ENCODE assay signal across 8 cellular contexts in the genomic region with DNA sequence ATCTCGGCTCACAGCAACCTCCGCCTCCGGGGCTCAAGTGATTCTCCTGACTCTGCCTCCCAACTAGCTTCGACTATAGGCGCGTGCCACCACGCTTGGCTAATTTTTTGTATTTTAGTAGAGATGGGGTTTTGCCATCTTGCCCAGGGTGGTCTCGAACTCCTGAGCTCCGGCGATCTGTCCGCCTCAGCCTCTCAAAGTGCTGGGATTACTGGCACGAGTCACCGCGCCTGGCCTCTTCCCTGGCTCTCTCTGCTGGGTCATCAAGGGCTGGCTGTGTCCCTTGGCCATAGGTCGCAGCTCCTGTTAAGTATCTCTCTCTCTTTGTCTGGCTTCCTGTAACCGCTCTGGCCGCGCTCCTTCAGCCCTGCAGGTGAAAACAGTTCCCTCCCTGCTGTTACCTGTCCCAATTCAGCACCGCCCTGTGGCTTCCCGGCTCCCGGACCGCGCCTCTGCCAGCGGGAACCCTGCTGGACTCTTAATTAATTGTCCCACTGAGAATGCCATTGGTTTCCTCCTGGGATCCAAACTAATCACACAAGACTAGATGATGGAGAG. TPM values are rescaled to one million over a fixed set of nuclear protein-coding genes. Genes with fewer than 3 reads are reported as not detected.
DNase-seq lines count a peak whose midpoint lies in the region; ATAC-seq and TF ChIP-seq lines count a peak whose summit lies in the region.

No MANE protein-coding gene starts in this region.

- H3K4me2 ChIP-seq in MM.1S (ENCODE audit: low read depth, low read length) = peak overlapping the region; percentile 96

- WGBS in aorta, 2 donors = 43 to 47% methylated on average over 24 of the region's 24 CpGs

- H3K27ac ChIP-seq in MM.1S (ENCODE audit: low read length) (no peak overlapping the region), aorta (ENCODE audit: low read depth in 1 of 2, low read length in 2 of 2) (peak overlapping the region; percentile 3 to 6)

- H3K4me3 ChIP-seq in MM.1S (ENCODE audit: low read length) (peak overlapping the region; percentile 91), aorta (ENCODE audit: low read length in 2 of 2) (peak overlapping the region in 1 of 2 donors; percentile 38)

- H3K27me3 Mint-ChIP-seq in chondrocyte (ENCODE audit: low read depth) = no peaks in the 10 kb centered on the region

- no peaks in the 10 kb centered on the region for H3K9me2 ChIP-seq in MM.1S (replicated peaks; ENCODE audit: insufficient read depth, low read length)

- peaks cover 5% of the 10 kb centered on the region for H3K36me3 Mint-ChIP-seq in chondrocyte (ENCODE audit: low read depth)

- H3K9me3 Mint-ChIP-seq in chondrocyte (ENCODE audit: low read depth) = no peaks in the 10 kb centered on the region

- no peak for TF ChIP-seq CTCF in MM.1S (IDR thresholded peaks at IDR 0.05; ENCODE audit: low read length)
- TF ChIP-seq CTCF in chondrocyte (IDR thresholded peaks at IDR 0.05) = no peak

- peak; percentile 69 for DNase-seq in COLO668 (lab: John Stamatoyannopoulos, UW; ENCODE audit: unreplicated experiment)
- DNase-seq in MM.1S = no peak
- no peak for DNase-seq in chondrocyte (ENCODE audit: low spot score)
- DNase-seq in mesenteric fat pad (ENCODE audit: low spot score) = peak; percentile 87
- DNase-seq in aorta = peak in 1 of 2 donors; percentile 79
- no peak for DNase-seq in NCI-H1694 (lab: John Stamatoyannopoulos, UW)
- DNase-seq in activated effector memory CD4-positive, alpha-beta T cell treated with anti-CD3 and anti-CD28 coated beads, Interleukin-2, amount 50 U/mL, for 16 hours = no peak

- no peaks in the 10 kb centered on the region for H3K9me3 ChIP-seq in MM.1S (replicated peaks; ENCODE audit: insufficient read depth, low read length)
- H3K9me3 ChIP-seq in aorta (ENCODE audit: control insufficient read depth, low read length) = no peaks in the 10 kb centered on the region

- H3K4me1 Mint-ChIP-seq in chondrocyte (ENCODE audit: low read depth) = peaks cover 23% of the 10 kb centered on the region

- H3F3A ChIP-seq in MM.1S (ENCODE audit: insufficient read depth, low read length) = peaks cover 1% of the 10 kb centered on the region; the same call in 1 of the 2 replicates

- intact Hi-C loops in aorta (cut with DNase I) = loop anchor here in 1 of 2 donors (5.0 kb wide), 1 partner anchor 191 kb away; no protein-coding TSS in a partner anchor

- H3K27me3 ChIP-seq in MM.1S (replicated peaks; ENCODE audit: insufficient read depth, low read length) = peaks cover 7% of the 10 kb centered on the region
- H3K27me3 ChIP-seq in aorta (ENCODE audit: control insufficient read depth in 1 of 2, insufficient read depth in 2 of 2, low read length in 1 of 2) = no peaks in the 10 kb centered on the region

- no peak for ATAC-seq in aorta (ENCODE audit: low FRiP score)
- no peak for ATAC-seq in HG02610 (IDR thresholded peaks at IDR 0.05; ENCODE audit: unreplicated experiment)

- H3K4me3 Mint-ChIP-seq in chondrocyte (ENCODE audit: unreplicated experiment) = peak overlapping the region; percentile 88

- no peaks in the 10 kb centered on the region for H4K20me1 ChIP-seq in MM.1S (ENCODE audit: insufficient read depth, low read length)

- H3K4me1 ChIP-seq in MM.1S (ENCODE audit: low read length) (peaks cover 8% of the 10 kb centered on the region), aorta (ENCODE audit: control insufficient read depth in 1 of 2, insufficient read depth in 2 of 2, low read length in 2 of 2) (no peaks in the 10 kb centered on the region)

- H3K36me3 ChIP-seq in MM.1S (replicated peaks; ENCODE audit: insufficient read depth, low read length) (no peaks in the 10 kb centered on the region), aorta (ENCODE audit: control insufficient read depth in 1 of 2, insufficient read depth in 2 of 2, low read length in 1 of 2) (no peaks in the 10 kb centered on the region)

- H3K9ac ChIP-seq in MM.1S (ENCODE audit: low read length) = peak overlapping the region; percentile 65; the same call in 1 of the 2 replicates

- H2AFZ ChIP-seq in MM.1S (ENCODE audit: low read length) = peak overlapping the region; percentile 99

- H3K79me2 ChIP-seq in MM.1S (ENCODE audit: low read length) = peaks cover 9% of the 10 kb centered on the region

- H3K27ac Mint-ChIP-seq in chondrocyte (ENCODE audit: unreplicated experiment) = peak overlapping the region; percentile 95

RNA-seq across cellular contexts. Expression of gene RGS12, which starts 1.3 kb away (rescaled TPM):
- total RNA-seq in chondrocyte (19.0 to 24.2 TPM (median 19.3 TPM) in 3 replicates), mesenteric fat pad (26.3 TPM), aorta (10 to 100 TPM; 23.9 to 40.4 TPM)
- polyA plus RNA-seq in aorta = 10 to 100 TPM; 10.3 to 28.2 TPM

RNA-seq across cellular contexts. Expression of gene MSANTD1, which starts 42.5 kb away (rescaled TPM):
- total RNA-seq in chondrocyte (0.55 to 1.7 TPM (median 0.64 TPM) in 3 replicates), mesenteric fat pad (0.80 TPM), aorta (1 to 10 TPM; 1.9 to 3.5 TPM)
- polyA plus RNA-seq in aorta = under 1 TPM in 1 of 2 donors, not detected in 1; 0.33 TPM

Comparison
In these comparisons a context has a peak if more than half of its experiments do, and no peak if none do; other contexts are left out.
1. DNase-seq: peak in COLO668 (single experiment) and mesenteric fat pad (single experiment); none in MM.1S (single experiment), chondrocyte (single experiment), NCI-H1694 (single experiment) and activated effector memory CD4-positive, alpha-beta T cell treated with anti-CD3 and anti-CD28 coated beads, Interleukin-2, amount 50 U/mL, for 16 hours (single experiment).